ENCODE assay signal across 9 cellular contexts in the genomic region with DNA sequence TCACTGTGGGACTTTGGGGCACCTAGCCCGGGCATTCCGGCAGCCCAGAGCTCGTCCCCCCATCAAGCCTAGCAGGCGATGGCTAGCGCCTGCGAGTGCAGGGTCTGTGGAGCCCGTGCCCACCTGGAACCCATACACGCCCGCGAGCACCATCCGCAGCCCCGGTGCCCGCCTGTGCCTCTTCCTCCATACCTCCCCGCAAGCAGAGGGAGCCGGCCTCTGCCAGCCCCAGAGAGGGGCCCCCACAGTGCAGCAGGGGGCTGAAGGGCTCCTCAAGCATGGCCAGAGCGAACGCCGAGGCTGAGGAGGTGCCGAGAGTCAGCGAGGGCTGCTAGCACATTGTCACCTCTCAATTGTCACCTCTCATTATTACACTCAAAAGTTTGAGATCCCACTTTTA.
"Had no signal": no experiment of that assay in that cellular context is flagged by ENCODE, and none has a peak within 500 bp of the region (broad histone marks: within the 10 kb centered on the region; RNA-seq: fewer than 3 reads in every experiment).

No MANE protein-coding gene starts in this region.

- H3K36me3 ChIP-seq: HAP-1 had no signal

- H3K27ac ChIP-seq: HL-60 had no signal

- H3K4me1 ChIP-seq: HAP-1 had no signal

- H3K4me1 Mint-ChIP-seq: GM23338 had no signal

- FAIRE-seq: H1, K562 had no signal

- H3K9me3 Mint-ChIP-seq: GM23338 had no signal

- H3K4me2 ChIP-seq: GM23338 had no signal

- H2AFZ ChIP-seq: GM23338 had no signal

- DNase-seq: H7, HFFc6, IMR-90 had no signal

- H3K9me3 ChIP-seq: HAP-1 had no signal

- H3K4me3 Mint-ChIP-seq: GM23338, HFFc6 had no signal

- H3K27ac Mint-ChIP-seq: GM23338, HFFc6 had no signal

- H3K4me3 ChIP-seq: GM23338, HAP-1, K562 had no signal

- ATAC-seq: GM23338, HCT116, K562 had no signal
